ENCODE assay signal across 1 cellular context in the genomic region with DNA sequence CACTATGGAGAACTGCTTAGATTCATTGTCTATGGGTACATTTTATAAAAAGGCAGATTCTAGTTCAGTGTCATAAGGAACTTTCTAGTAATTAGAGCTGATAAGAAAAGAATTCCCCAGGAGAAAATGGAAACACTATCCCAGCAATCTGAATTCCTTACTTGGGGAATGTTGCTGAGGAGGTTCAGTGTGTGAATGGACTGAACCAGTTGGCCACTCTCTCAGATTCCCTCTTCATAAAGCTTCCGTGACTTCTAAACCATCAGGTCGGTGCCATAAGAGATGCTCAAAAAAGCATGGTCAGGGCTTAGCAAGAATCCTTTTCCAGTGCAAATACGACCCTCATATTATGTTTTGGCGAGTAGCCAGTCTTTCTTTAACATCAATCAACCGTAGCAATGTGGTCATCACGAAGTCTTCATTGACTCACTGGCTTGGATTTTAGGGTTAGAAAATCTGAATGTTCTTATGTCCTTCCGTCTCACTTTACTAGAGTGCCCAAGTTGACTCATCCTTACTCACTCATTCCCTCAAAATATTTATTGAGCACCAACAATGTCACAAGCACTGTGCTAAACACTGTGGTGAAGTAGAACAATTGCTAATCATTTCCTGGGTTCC.
A peak's percentile ranks its signal among the peaks of the same experiment; 100 is the strongest.
TF ChIP-seq lines count a peak whose summit lies in the region.

No MANE protein-coding gene starts in this region.

TF ChIP-seq in HCT116, 20 proteins besides CTCF, POLR2A, EP300 and RAD21 (continued from another document):
- TF ChIP-seq, protein P1, sequence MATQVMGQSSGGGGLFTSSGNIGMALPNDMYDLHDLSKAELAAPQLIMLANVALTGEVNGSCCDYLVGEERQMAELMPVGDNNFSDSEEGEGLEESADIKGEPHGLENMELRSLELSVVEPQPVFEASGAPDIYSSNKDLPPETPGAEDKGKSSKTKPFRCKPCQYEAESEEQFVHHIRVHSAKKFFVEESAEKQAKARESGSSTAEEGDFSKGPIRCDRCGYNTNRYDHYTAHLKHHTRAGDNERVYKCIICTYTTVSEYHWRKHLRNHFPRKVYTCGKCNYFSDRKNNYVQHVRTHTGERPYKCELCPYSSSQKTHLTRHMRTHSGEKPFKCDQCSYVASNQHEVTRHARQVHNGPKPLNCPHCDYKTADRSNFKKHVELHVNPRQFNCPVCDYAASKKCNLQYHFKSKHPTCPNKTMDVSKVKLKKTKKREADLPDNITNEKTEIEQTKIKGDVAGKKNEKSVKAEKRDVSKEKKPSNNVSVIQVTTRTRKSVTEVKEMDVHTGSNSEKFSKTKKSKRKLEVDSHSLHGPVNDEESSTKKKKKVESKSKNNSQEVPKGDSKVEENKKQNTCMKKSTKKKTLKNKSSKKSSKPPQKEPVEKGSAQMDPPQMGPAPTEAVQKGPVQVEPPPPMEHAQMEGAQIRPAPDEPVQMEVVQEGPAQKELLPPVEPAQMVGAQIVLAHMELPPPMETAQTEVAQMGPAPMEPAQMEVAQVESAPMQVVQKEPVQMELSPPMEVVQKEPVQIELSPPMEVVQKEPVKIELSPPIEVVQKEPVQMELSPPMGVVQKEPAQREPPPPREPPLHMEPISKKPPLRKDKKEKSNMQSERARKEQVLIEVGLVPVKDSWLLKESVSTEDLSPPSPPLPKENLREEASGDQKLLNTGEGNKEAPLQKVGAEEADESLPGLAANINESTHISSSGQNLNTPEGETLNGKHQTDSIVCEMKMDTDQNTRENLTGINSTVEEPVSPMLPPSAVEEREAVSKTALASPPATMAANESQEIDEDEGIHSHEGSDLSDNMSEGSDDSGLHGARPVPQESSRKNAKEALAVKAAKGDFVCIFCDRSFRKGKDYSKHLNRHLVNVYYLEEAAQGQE (IDR thresholded peaks at IDR 0.05; ENCODE audit: low read depth) = no peak
- TF ChIP-seq EGR1 (IDR thresholded peaks at IDR 0.05; ENCODE audit: low read depth) (no peak), FOSL1 (IDR thresholded peaks at IDR 0.05; ENCODE audit: low read depth) (peak; percentile 99), CEBPB (IDR thresholded peaks at IDR 0.05; ENCODE audit: low read depth) (peak; percentile 75; the same call in 1 of the 2 replicates), SIN3A (IDR thresholded peaks at IDR 0.05; ENCODE audit: low read depth) (peak; percentile 69)
- TF ChIP-seq, protein P2, sequence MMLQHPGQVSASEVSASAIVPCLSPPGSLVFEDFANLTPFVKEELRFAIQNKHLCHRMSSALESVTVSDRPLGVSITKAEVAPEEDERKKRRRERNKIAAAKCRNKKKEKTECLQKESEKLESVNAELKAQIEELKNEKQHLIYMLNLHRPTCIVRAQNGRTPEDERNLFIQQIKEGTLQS (IDR thresholded peaks at IDR 0.05) = peak; percentile 57; the same call in 1 of the 2 replicates
TF ChIP-seq in HCT116: peak in this region for 11.
